Comparison of ENCODE assay signal across 8 cellular contexts in the genomic region with DNA sequence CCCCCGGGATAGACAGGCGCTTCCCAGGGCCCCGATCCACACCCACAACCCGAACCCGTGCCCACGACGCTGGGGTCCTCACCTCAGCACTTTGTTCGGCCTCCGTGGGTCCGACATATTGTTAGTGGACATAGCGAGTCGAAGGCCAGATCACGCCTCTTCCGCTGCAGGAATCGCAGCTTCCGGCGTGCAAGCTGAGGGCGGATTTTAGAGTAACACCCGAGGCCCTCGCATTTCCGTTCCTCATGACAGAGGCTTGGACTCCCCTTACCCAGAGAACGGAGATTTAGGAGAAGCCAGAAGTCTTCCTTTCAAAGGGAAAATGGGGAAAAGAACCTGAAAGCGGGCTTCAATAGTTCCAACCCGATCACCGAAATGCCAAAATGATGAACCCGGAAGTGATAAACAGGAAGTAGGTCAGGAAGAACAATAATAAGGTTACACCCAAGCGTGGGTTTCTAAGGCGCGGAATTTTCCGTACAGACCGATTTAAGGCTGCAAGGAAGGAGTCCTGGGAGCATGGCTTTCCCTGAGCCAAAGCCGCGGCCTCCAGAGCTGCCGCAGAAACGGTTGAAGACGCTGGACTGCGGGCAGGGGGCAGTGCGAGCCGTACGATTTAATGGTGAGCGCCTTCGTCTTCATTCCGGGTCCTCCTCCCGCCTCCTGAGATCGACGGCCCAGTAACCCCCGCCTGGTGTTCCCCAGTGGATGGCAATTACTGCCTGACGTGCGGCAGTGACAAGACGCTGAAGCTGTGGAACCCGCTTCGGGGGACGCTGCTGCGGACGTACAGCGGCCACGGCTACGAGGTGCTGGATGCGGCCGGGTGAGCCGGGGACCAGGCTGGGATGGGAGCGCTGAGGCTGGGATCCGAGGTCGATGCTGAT. TPM values are rescaled to one million over a fixed set of nuclear protein-coding genes. Genes with fewer than 3 reads are reported as not detected.
DNase-seq lines count a peak whose midpoint lies in the region; ATAC-seq and TF ChIP-seq lines count a peak whose summit lies in the region.

No MANE protein-coding gene starts in this region.

- H3K36me3 Mint-ChIP-seq in CD4-positive, alpha-beta T cell (ENCODE audit: low read depth): peaks cover 57% of the 10 kb centered on the region

- H3K4me3 ChIP-seq in HEK293 (ENCODE audit: low read depth, low read length): peak overlapping the region; percentile 85
- peak overlapping the region; percentile 81 for H3K4me3 ChIP-seq in choroid plexus epithelial cell (ENCODE audit: low read depth, low read length)

- H3K27ac Mint-ChIP-seq in CD4-positive, alpha-beta T cell: peak overlapping the region; percentile 98

- peaks cover 48% of the 10 kb centered on the region for H3K4me1 Mint-ChIP-seq in CD4-positive, alpha-beta T cell (ENCODE audit: low read depth)

- H3K9me3 Mint-ChIP-seq in CD4-positive, alpha-beta T cell: no peaks in the 10 kb centered on the region

- DNase-seq in CD4-positive, alpha-beta T cell: peak; percentile 62 to 75 (median 66)
- peak; percentile 79 for DNase-seq in NCI-H446 treated with DMSO at 0.1 percent for 48 hours (lab: John Stamatoyannopoulos, UW)
- peak; percentile 47 to 55 for DNase-seq in activated CD4-positive, alpha-beta T cell treated with anti-CD3 and anti-CD28 coated beads for 24 hours (ENCODE audit: low read depth in 2 of 2)
- peak; percentile 91 for DNase-seq in choroid plexus epithelial cell (ENCODE audit: low read depth)
- DNase-seq in kidney glomerular epithelial cell (lab: John Stamatoyannopoulos, UW): peak; percentile 86
- peak; percentile 80 for DNase-seq in stimulated activated CD4-positive, alpha-beta T cell treated with anti-CD3 and anti-CD28 coated beads, Interleukin-15, amount 100 ng/mL, for 24 hours

- TF ChIP-seq CTCF in CD4-positive, alpha-beta T cell (IDR thresholded peaks at IDR 0.05): no peak
- peak; percentile 44; the same call in 1 of the 2 replicates for TF ChIP-seq CTCF in HEK293 (tag by site-specific recombination; IDR thresholded peaks at IDR 0.05)
- peak; percentile 16 for TF ChIP-seq CTCF in choroid plexus epithelial cell (conservative IDR thresholded peaks at IDR 0.05; ENCODE audit: low read depth, low read length)

- H3K27ac ChIP-seq in CD4-positive, alpha-beta T cell (ENCODE audit: low read depth, low read length): peak overlapping the region; percentile 89
- peak overlapping the region; percentile 80 for H3K27ac ChIP-seq in HEK293 (ENCODE audit: extremely low read depth, low read depth, low read length)

- peak; percentile 28 for ATAC-seq in CD4-positive, alpha-beta T cell (ENCODE audit: poor library complexity)
- no peak for ATAC-seq in GM18519 (IDR thresholded peaks at IDR 0.05; ENCODE audit: low FRiP score, unreplicated experiment)

- no peaks in the 10 kb centered on the region for H3K27me3 ChIP-seq in CD4-positive, alpha-beta T cell (ENCODE audit: control insufficient read depth, insufficient read depth, low read length)

- H3K4me1 ChIP-seq in HEK293 (ENCODE audit: control insufficient read depth, insufficient read depth, low read length): no peaks in the 10 kb centered on the region

- peaks cover 14 to 55% of the 10 kb centered on the region in 2 experiments; a peak in 2 of 3 replicates for H3K36me3 ChIP-seq in HEK293 (ENCODE audit: control insufficient read depth in 2 of 2, insufficient read depth in 1 of 2, low read length in 2 of 2)

- intact Hi-C loops in CD4-positive, alpha-beta T cell (cut with DNase I, micrococcal nuclease): loop anchor here (1.0 to 5.0 kb wide), 8 partner anchors 12 to 747 kb away; a partner anchor contains a TSS

- H3K4me3 Mint-ChIP-seq in CD4-positive, alpha-beta T cell: peak overlapping the region; percentile 92

- H3K27me3 Mint-ChIP-seq in CD4-positive, alpha-beta T cell: no peaks in the 10 kb centered on the region

- CTCF ChIA-PET in CD4-positive, alpha-beta T cell (lab: Charles Lee): interaction anchor here (0.6 to 2.4 kb wide), 3 partner anchors 8 to 30 kb away, joined by 3 to 16 read pairs (median 4); a partner anchor contains a TSS
- CTCF ChIA-PET in HEK293 (lab: Yijun Ruan, JAX): interaction anchor here (0.6 to 1.5 kb wide), 4 partner anchors 10 to 872 kb away, joined by 3 to 6 read pairs (median 3); no protein-coding TSS in a partner anchor

- POLR2A ChIA-PET in CD4-positive, alpha-beta T cell (lab: Charles Lee): interaction anchor here (0.6 to 2.0 kb wide), 17 partner anchors 8 to 174 kb away, joined by 3 to 28 read pairs (median 4); a partner anchor contains a TSS
- POLR2A ChIA-PET in HEK293 (lab: Yijun Ruan, JAX): interaction anchor here (1.0 to 1.8 kb wide), 4 partner anchors 9 to 59 kb away, joined by 3 to 7 read pairs (median 6); a partner anchor contains a TSS

- H3K9me3 ChIP-seq in CD4-positive, alpha-beta T cell (ENCODE audit: control insufficient read depth, low read length): no peaks in the 10 kb centered on the region
- H3K9me3 ChIP-seq in HEK293 (ENCODE audit: control insufficient read depth, insufficient read depth, low read depth, low read length): no peaks in the 10 kb centered on the region

TF ChIP-seq in HEK293, 187 proteins besides CTCF, POLR2A, EP300 and RAD21 (continues in another document):
- TF ChIP-seq ZXDB (tag by site-specific recombination; IDR thresholded peaks at IDR 0.05) (peak; percentile 96), ZNF423 (tag by site-specific recombination; IDR thresholded peaks at IDR 0.05) (no peak), ZNF561 (tag by site-specific recombination; IDR thresholded peaks at IDR 0.05; ENCODE audit: borderline replicate concordance) (peak; percentile 93), TRIM28 (IDR thresholded peaks at IDR 0.05; ENCODE audit: borderline replicate concordance, low read length) (peak; percentile 84), ZFP69B (tag by site-specific recombination; IDR thresholded peaks at IDR 0.05) (peak; percentile 91), ZNF701 (tag by site-specific recombination; IDR thresholded peaks at IDR 0.05) (no peak), KLF10 (tag by site-specific recombination; IDR thresholded peaks at IDR 0.05) (peak; percentile 86; the same call in 1 of the 2 replicates), ZNF394 (tag by site-specific recombination; IDR thresholded peaks at IDR 0.05; ENCODE audit: borderline replicate concordance) (peak; percentile 77), ZNF184 (tag by site-specific recombination; IDR thresholded peaks at IDR 0.05) (0 out of 2 replicates have a peak, but pooled peaks have one; percentile 71), ZNF654 (tag by site-specific recombination; IDR thresholded peaks at IDR 0.05; ENCODE audit: low read depth) (peak; percentile 26; the same call in 1 of the 2 replicates), ZNF658 (tag by site-specific recombination; IDR thresholded peaks at IDR 0.05) (no peak), ZNF843 (tag by site-specific recombination; IDR thresholded peaks at IDR 0.05) (peak; percentile 63), HOXC10 (CRISPR knock-in tag; IDR thresholded peaks at IDR 0.05) (no peak)
- TF ChIP-seq, protein P1, sequence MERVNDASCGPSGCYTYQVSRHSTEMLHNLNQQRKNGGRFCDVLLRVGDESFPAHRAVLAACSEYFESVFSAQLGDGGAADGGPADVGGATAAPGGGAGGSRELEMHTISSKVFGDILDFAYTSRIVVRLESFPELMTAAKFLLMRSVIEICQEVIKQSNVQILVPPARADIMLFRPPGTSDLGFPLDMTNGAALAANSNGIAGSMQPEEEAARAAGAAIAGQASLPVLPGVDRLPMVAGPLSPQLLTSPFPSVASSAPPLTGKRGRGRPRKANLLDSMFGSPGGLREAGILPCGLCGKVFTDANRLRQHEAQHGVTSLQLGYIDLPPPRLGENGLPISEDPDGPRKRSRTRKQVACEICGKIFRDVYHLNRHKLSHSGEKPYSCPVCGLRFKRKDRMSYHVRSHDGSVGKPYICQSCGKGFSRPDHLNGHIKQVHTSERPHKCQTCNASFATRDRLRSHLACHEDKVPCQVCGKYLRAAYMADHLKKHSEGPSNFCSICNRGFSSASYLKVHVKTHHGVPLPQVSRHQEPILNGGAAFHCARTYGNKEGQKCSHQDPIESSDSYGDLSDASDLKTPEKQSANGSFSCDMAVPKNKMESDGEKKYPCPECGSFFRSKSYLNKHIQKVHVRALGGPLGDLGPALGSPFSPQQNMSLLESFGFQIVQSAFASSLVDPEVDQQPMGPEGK (tag by site-specific recombination; IDR thresholded peaks at IDR 0.05): peak; percentile 34
- TF ChIP-seq, protein P2, sequence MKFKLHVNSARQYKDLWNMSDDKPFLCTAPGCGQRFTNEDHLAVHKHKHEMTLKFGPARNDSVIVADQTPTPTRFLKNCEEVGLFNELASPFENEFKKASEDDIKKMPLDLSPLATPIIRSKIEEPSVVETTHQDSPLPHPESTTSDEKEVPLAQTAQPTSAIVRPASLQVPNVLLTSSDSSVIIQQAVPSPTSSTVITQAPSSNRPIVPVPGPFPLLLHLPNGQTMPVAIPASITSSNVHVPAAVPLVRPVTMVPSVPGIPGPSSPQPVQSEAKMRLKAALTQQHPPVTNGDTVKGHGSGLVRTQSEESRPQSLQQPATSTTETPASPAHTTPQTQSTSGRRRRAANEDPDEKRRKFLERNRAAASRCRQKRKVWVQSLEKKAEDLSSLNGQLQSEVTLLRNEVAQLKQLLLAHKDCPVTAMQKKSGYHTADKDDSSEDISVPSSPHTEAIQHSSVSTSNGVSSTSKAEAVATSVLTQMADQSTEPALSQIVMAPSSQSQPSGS (tag by site-specific recombination; IDR thresholded peaks at IDR 0.05; ENCODE audit: low read depth): no peak
- TF ChIP-seq, protein P3, sequence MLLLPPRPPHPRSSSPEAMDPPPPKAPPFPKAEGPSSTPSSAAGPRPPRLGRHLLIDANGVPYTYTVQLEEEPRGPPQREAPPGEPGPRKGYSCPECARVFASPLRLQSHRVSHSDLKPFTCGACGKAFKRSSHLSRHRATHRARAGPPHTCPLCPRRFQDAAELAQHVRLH (tag by site-specific recombination; IDR thresholded peaks at IDR 0.05): peak; percentile 97

RNA-seq across cellular contexts. Expression of a gene that starts 2.9 kb away (rescaled TPM):
- total RNA-seq in CD4-positive, alpha-beta T cell: 1 to 10 TPM; 6.5 to 6.6 TPM

RNA-seq across cellular contexts. Expression of a gene that starts 3.0 kb away (rescaled TPM):
- total RNA-seq in CD4-positive, alpha-beta T cell: 100 to 1,000 TPM in 1 of 2 experiments, 10 to 100 TPM in 1; 95.9 to 109 TPM

RNA-seq across cellular contexts. Expression of a gene that starts 12.2 kb away (rescaled TPM):
- total RNA-seq in CD4-positive, alpha-beta T cell: 100 to 1,000 TPM; 112 to 113 TPM

RNA-seq across cellular contexts. Expression of a gene that starts 18.3 kb away (rescaled TPM):
- not detected for total RNA-seq in CD4-positive, alpha-beta T cell

RNA-seq across cellular contexts. Expression of a gene that starts 26.9 kb away (rescaled TPM):
- total RNA-seq in CD4-positive, alpha-beta T cell: 1 to 10 TPM; 2.2 to 2.4 TPM
